ENCODE assay signal across 14 cellular contexts in genomic region chr11:7612661-7613393, GRCh38.
DNase-seq lines count a peak whose midpoint lies in the region; ATAC-seq and TF ChIP-seq lines count a peak whose summit lies in the region.
"Had no signal": no experiment of that assay in that cellular context is flagged by ENCODE, and none has a peak within 500 bp of the region (broad histone marks: within the 10 kb centered on the region; RNA-seq: fewer than 3 reads in every experiment).

No MANE protein-coding gene starts in this region.

- DNase-seq in adipocyte (ENCODE audit: low read depth) (peak; percentile 46), left ventricle myocardium inferior (no peak), renal cortical epithelial cell (ENCODE audit: low read depth) (peak; percentile 80)
- no peak for DNase-seq in activated naive CD8-positive, alpha-beta T cell treated with anti-CD3 and anti-CD28 coated beads for 36 hours
- DNase-seq in activated CD4-positive, alpha-beta T cell treated with anti-CD3 and anti-CD28 coated beads for 1 hour: no peak
- DNase-seq: activated CD4-positive, alpha-beta T cell treated with anti-CD3 and anti-CD28 coated beads, Interleukin-2, amount 50 U/mL, for 48 hours; activated naive CD4-positive, alpha-beta T cell treated with anti-CD3 and anti-CD28 coated beads, Interleukin-2, amount 10 ng/mL, durations not matched to agents 7 days and 5 days; effector memory CD4-positive, alpha-beta T cell; stimulated activated CD4-positive, alpha-beta T cell treated with anti-CD3 and anti-CD28 coated beads, Interleukin-4, amount 100 ng/mL, for 4 hours; substantia nigra had no signal

- intact Hi-C loops in left ventricle myocardium inferior (cut with micrococcal nuclease): no loop called here

- no peak overlapping the region for H3K4me3 Mint-ChIP-seq in activated naive CD8-positive, alpha-beta T cell treated with anti-CD3 and anti-CD28 coated beads for 36 hours
- H3K4me3 Mint-ChIP-seq: activated naive CD4-positive, alpha-beta T cell treated with anti-CD3 and anti-CD28 coated beads, Interleukin-2, amount 10 ng/mL, durations not matched to agents 7 days and 5 days had no signal

- H3K27ac ChIP-seq in HEK293 (ENCODE audit: extremely low read depth, low read depth, low read length): no peak overlapping the region
- H3K27ac ChIP-seq in left ventricle myocardium inferior (replicated peaks): peak overlapping the region; percentile 44
- H3K27ac ChIP-seq: neutrophil had no signal

- H3K36me3 ChIP-seq in HEK293 (ENCODE audit: control insufficient read depth in 2 of 2, insufficient read depth in 1 of 2, low read length in 2 of 2) (peaks cover 0 to 13% of the 10 kb centered on the region in 2 experiments; a peak in 1 of 3 replicates), adipocyte (ENCODE audit: control insufficient read depth, insufficient read depth, low read length, severe bottlenecking) (peaks cover 15% of the 10 kb centered on the region), left ventricle myocardium inferior (peaks cover 25% of the 10 kb centered on the region)

- H3K9ac ChIP-seq in adipocyte (ENCODE audit: low read length): no peak overlapping the region

- H3K4me1 Mint-ChIP-seq in activated naive CD8-positive, alpha-beta T cell treated with anti-CD3 and anti-CD28 coated beads for 36 hours: no peaks in the 10 kb centered on the region
- H3K4me1 Mint-ChIP-seq: activated naive CD4-positive, alpha-beta T cell treated with anti-CD3 and anti-CD28 coated beads, Interleukin-2, amount 10 ng/mL, durations not matched to agents 7 days and 5 days had no signal

- POLR2A ChIA-PET in HEK293 (lab: Yijun Ruan, JAX): no interaction called here

- no peaks in the 10 kb centered on the region for H3K27me3 Mint-ChIP-seq in activated naive CD8-positive, alpha-beta T cell treated with anti-CD3 and anti-CD28 coated beads for 36 hours
- H3K27me3 Mint-ChIP-seq: activated naive CD4-positive, alpha-beta T cell treated with anti-CD3 and anti-CD28 coated beads, Interleukin-2, amount 10 ng/mL, durations not matched to agents 7 days and 5 days had no signal

- no peak overlapping the region for H3K27ac Mint-ChIP-seq in activated naive CD8-positive, alpha-beta T cell treated with anti-CD3 and anti-CD28 coated beads for 36 hours
- H3K27ac Mint-ChIP-seq: activated naive CD4-positive, alpha-beta T cell treated with anti-CD3 and anti-CD28 coated beads, Interleukin-2, amount 10 ng/mL, durations not matched to agents 7 days and 5 days had no signal

- H3K27me3 ChIP-seq in adipocyte (replicated peaks; ENCODE audit: control insufficient read depth, insufficient read depth, low read length) (no peaks in the 10 kb centered on the region), left ventricle myocardium inferior (ENCODE audit: low read depth) (no peaks in the 10 kb centered on the region)

- no peaks in the 10 kb centered on the region for H3K9me3 Mint-ChIP-seq in activated naive CD8-positive, alpha-beta T cell treated with anti-CD3 and anti-CD28 coated beads for 36 hours
- H3K9me3 Mint-ChIP-seq: activated naive CD4-positive, alpha-beta T cell treated with anti-CD3 and anti-CD28 coated beads, Interleukin-2, amount 10 ng/mL, durations not matched to agents 7 days and 5 days had no signal

- ATAC-seq in HG03442 (IDR thresholded peaks at IDR 0.05; ENCODE audit: unreplicated experiment) (no peak), HG03432 (IDR thresholded peaks at IDR 0.05; ENCODE audit: unreplicated experiment) (no peak)

- H3K4me3 ChIP-seq in HEK293 (ENCODE audit: low read depth, low read length) (no peak overlapping the region), adipocyte (ENCODE audit: low read length) (no peak overlapping the region), left ventricle myocardium inferior (no peak overlapping the region)

- H3K9me3 ChIP-seq in HEK293 (ENCODE audit: control insufficient read depth, insufficient read depth, low read depth, low read length) (no peaks in the 10 kb centered on the region), adipocyte (ENCODE audit: control insufficient read depth, low read length) (no peaks in the 10 kb centered on the region), left ventricle myocardium inferior (replicated peaks) (no peaks in the 10 kb centered on the region)
- H3K9me3 ChIP-seq: neutrophil had no signal

- TF ChIP-seq CTCF in HEK293 (tag by site-specific recombination; IDR thresholded peaks at IDR 0.05) (no peak), left ventricle myocardium inferior (IDR thresholded peaks at IDR 0.05; ENCODE audit: borderline replicate concordance) (no peak)

- H3K4me1 ChIP-seq in HEK293 (ENCODE audit: control insufficient read depth, insufficient read depth, low read length): no peaks in the 10 kb centered on the region
- H3K4me1 ChIP-seq in adipocyte (ENCODE audit: control insufficient read depth, insufficient read depth, low read length): peaks cover 11% of the 10 kb centered on the region
- H3K4me1 ChIP-seq in left ventricle myocardium inferior: peaks cover 19% of the 10 kb centered on the region

- peaks cover 5% of the 10 kb centered on the region for H3K36me3 Mint-ChIP-seq in activated naive CD8-positive, alpha-beta T cell treated with anti-CD3 and anti-CD28 coated beads for 36 hours

- CTCF ChIA-PET in HEK293 (lab: Yijun Ruan, JAX): no interaction called here

TF ChIP-seq in HEK293, 187 proteins besides CTCF, POLR2A, EP300 and RAD21:
- TF ChIP-seq ZNF394 (tag by site-specific recombination; IDR thresholded peaks at IDR 0.05; ENCODE audit: borderline replicate concordance): no peak
- no peak for TF ChIP-seq KLF7 (tag by site-specific recombination; IDR thresholded peaks at IDR 0.05; ENCODE audit: borderline replicate concordance)
- no peak for TF ChIP-seq TCF7L2 (IDR thresholded peaks at IDR 0.05; ENCODE audit: borderline replicate concordance, low read depth, low read length)
- no peak for TF ChIP-seq ZNF777 (tag by site-specific recombination; IDR thresholded peaks at IDR 0.05; ENCODE audit: borderline replicate concordance)
- 0 out of 2 replicates have a peak, but pooled peaks have one; percentile 35 for TF ChIP-seq ZBTB44 (tag by site-specific recombination; IDR thresholded peaks at IDR 0.05)

Comparison
In these comparisons a context has a peak if more than half of its experiments do, and no peak if none do; other contexts are left out.
1. DNase-seq: peak in adipocyte (single experiment) and renal cortical epithelial cell (single experiment); none in left ventricle myocardium inferior (single experiment), activated naive CD8-positive, alpha-beta T cell treated with anti-CD3 and anti-CD28 coated beads for 36 hours (single experiment) and activated CD4-positive, alpha-beta T cell treated with anti-CD3 and anti-CD28 coated beads for 1 hour (single experiment).